2 cellular contexts compared by ENCODE assay signal in genomic region chr19:35557539-35558399, GRCh38.
TF ChIP-seq lines count a peak whose summit lies in the region.

No MANE protein-coding gene starts in this region.

TF ChIP-seq in HEK293, 187 proteins besides CTCF, POLR2A, EP300 and RAD21 (continued from another document and continues in another):
- peak; percentile 70 for TF ChIP-seq BCL11B (tag by site-specific recombination; IDR thresholded peaks at IDR 0.05; ENCODE audit: low read depth)
- TF ChIP-seq HOXD13 (CRISPR knock-in tag; IDR thresholded peaks at IDR 0.05; ENCODE audit: borderline replicate concordance): no peak
- no peak for TF ChIP-seq IKZF3 (tag by site-specific recombination; IDR thresholded peaks at IDR 0.05)
- peak; percentile 98 for TF ChIP-seq PATZ1 (tag by site-specific recombination; IDR thresholded peaks at IDR 0.05)
- peak; percentile 31; the same call in 1 of the 2 replicates for TF ChIP-seq ZBTB8A (tag by site-specific recombination; IDR thresholded peaks at IDR 0.05)
- TF ChIP-seq ZNF155 (tag by site-specific recombination; IDR thresholded peaks at IDR 0.05): no peak
- no peak for TF ChIP-seq ZNF202 (tag by site-specific recombination; IDR thresholded peaks at IDR 0.05; ENCODE audit: borderline replicate concordance)
- peak; percentile 89 for TF ChIP-seq ZBTB7A (tag by site-specific recombination; IDR thresholded peaks at IDR 0.05; ENCODE audit: low read depth)
- TF ChIP-seq, protein P1, sequence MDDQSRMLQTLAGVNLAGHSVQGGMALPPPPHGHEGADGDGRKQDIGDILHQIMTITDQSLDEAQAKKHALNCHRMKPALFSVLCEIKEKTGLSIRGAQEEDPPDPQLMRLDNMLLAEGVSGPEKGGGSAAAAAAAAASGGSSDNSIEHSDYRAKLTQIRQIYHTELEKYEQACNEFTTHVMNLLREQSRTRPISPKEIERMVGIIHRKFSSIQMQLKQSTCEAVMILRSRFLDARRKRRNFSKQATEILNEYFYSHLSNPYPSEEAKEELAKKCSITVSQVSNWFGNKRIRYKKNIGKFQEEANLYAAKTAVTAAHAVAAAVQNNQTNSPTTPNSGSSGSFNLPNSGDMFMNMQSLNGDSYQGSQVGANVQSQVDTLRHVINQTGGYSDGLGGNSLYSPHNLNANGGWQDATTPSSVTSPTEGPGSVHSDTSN (CRISPR knock-in tag; IDR thresholded peaks at IDR 0.05): no peak
- no peak for TF ChIP-seq ZNF624 (tag by site-specific recombination; IDR thresholded peaks at IDR 0.05)
- no peak; the same call in 1 of the 2 replicates for TF ChIP-seq ZNF324 (tag by site-specific recombination; IDR thresholded peaks at IDR 0.05)
- no peak for TF ChIP-seq ZNF133 (tag by site-specific recombination; IDR thresholded peaks at IDR 0.05)
- no peak for TF ChIP-seq FEZF1 (tag by site-specific recombination; IDR thresholded peaks at IDR 0.05)
- TF ChIP-seq SP7 (tag by site-specific recombination; IDR thresholded peaks at IDR 0.05): peak; percentile 79
- TF ChIP-seq ZNF366 (tag by site-specific recombination; conservative IDR thresholded peaks at IDR 0.05): peak; percentile 39; the same call in 1 of the 2 replicates
- TF ChIP-seq ZNF529 (tag by site-specific recombination; IDR thresholded peaks at IDR 0.05; ENCODE audit: insufficient replicate concordance): no peak
- no peak for TF ChIP-seq PRDM4 (tag by site-specific recombination; IDR thresholded peaks at IDR 0.05)
- TF ChIP-seq ZSCAN30 (tag by site-specific recombination; IDR thresholded peaks at IDR 0.05): no peak
- TF ChIP-seq ZNF670 (tag by site-specific recombination; IDR thresholded peaks at IDR 0.05; ENCODE audit: low read depth): no peak
- TF ChIP-seq GLI2 (tag by site-specific recombination; IDR thresholded peaks at IDR 0.05; ENCODE audit: borderline replicate concordance, low read depth): no peak
- TF ChIP-seq ZNF416 (tag by site-specific recombination; IDR thresholded peaks at IDR 0.05): no peak
- TF ChIP-seq ZBTB48 (tag by site-specific recombination; IDR thresholded peaks at IDR 0.05): 0 out of 2 replicates have a peak, but pooled peaks have one; percentile 11
- TF ChIP-seq, protein P2, sequence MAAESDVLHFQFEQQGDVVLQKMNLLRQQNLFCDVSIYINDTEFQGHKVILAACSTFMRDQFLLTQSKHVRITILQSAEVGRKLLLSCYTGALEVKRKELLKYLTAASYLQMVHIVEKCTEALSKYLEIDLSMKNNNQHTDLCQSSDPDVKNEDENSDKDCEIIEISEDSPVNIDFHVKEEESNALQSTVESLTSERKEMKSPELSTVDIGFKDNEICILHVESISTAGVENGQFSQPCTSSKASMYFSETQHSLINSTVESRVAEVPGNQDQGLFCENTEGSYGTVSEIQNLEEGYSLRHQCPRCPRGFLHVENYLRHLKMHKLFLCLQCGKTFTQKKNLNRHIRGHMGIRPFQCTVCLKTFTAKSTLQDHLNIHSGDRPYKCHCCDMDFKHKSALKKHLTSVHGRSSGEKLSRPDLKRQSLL (tag by site-specific recombination; IDR thresholded peaks at IDR 0.05): no peak
- TF ChIP-seq ZNF146 (tag by site-specific recombination; IDR thresholded peaks at IDR 0.05): peak; percentile 34; the same call in 1 of the 2 replicates
- no peak for TF ChIP-seq ZNF558 (tag by site-specific recombination; IDR thresholded peaks at IDR 0.05)
- TF ChIP-seq ZNF555 (tag by site-specific recombination; conservative IDR thresholded peaks at IDR 0.05): no peak
- TF ChIP-seq ZNF350 (tag by site-specific recombination; IDR thresholded peaks at IDR 0.05): no peak
- TF ChIP-seq ZNF10 (tag by site-specific recombination; IDR thresholded peaks at IDR 0.05): no peak; the same call in 1 of the 2 replicates

TF ChIP-seq in WTC11, 78 proteins besides CTCF, POLR2A, EP300 and RAD21 (continued from another document):
- TF ChIP-seq, protein P3, sequence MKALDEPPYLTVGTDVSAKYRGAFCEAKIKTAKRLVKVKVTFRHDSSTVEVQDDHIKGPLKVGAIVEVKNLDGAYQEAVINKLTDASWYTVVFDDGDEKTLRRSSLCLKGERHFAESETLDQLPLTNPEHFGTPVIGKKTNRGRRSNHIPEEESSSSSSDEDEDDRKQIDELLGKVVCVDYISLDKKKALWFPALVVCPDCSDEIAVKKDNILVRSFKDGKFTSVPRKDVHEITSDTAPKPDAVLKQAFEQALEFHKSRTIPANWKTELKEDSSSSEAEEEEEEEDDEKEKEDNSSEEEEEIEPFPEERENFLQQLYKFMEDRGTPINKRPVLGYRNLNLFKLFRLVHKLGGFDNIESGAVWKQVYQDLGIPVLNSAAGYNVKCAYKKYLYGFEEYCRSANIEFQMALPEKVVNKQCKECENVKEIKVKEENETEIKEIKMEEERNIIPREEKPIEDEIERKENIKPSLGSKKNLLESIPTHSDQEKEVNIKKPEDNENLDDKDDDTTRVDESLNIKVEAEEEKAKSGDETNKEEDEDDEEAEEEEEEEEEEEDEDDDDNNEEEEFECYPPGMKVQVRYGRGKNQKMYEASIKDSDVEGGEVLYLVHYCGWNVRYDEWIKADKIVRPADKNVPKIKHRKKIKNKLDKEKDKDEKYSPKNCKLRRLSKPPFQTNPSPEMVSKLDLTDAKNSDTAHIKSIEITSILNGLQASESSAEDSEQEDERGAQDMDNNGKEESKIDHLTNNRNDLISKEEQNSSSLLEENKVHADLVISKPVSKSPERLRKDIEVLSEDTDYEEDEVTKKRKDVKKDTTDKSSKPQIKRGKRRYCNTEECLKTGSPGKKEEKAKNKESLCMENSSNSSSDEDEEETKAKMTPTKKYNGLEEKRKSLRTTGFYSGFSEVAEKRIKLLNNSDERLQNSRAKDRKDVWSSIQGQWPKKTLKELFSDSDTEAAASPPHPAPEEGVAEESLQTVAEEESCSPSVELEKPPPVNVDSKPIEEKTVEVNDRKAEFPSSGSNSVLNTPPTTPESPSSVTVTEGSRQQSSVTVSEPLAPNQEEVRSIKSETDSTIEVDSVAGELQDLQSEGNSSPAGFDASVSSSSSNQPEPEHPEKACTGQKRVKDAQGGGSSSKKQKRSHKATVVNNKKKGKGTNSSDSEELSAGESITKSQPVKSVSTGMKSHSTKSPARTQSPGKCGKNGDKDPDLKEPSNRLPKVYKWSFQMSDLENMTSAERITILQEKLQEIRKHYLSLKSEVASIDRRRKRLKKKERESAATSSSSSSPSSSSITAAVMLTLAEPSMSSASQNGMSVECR (CRISPR knock-in tag; IDR thresholded peaks at IDR 0.05; ENCODE audit: borderline replicate concordance): peak; percentile 81; the same call in 1 of the 2 replicates
- TF ChIP-seq, protein P4, sequence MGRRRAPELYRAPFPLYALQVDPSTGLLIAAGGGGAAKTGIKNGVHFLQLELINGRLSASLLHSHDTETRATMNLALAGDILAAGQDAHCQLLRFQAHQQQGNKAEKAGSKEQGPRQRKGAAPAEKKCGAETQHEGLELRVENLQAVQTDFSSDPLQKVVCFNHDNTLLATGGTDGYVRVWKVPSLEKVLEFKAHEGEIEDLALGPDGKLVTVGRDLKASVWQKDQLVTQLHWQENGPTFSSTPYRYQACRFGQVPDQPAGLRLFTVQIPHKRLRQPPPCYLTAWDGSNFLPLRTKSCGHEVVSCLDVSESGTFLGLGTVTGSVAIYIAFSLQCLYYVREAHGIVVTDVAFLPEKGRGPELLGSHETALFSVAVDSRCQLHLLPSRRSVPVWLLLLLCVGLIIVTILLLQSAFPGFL (CRISPR knock-in tag; IDR thresholded peaks at IDR 0.05; ENCODE audit: borderline replicate concordance): no peak
- TF ChIP-seq TCF7 (CRISPR knock-in tag; IDR thresholded peaks at IDR 0.05; ENCODE audit: low read depth) (no peak), MAX (CRISPR knock-in tag; IDR thresholded peaks at IDR 0.05) (peak; percentile 95), SMAD4 (CRISPR knock-in tag; IDR thresholded peaks at IDR 0.05) (0 out of 2 replicates have a peak, but pooled peaks have one; percentile 28), USF1 (CRISPR knock-in tag; IDR thresholded peaks at IDR 0.05) (peak; percentile 35; the same call in 1 of the 2 replicates), TEAD1 (CRISPR knock-in tag; IDR thresholded peaks at IDR 0.05) (peak; percentile 21; the same call in 1 of the 2 replicates), ZNF219 (CRISPR knock-in tag; IDR thresholded peaks at IDR 0.05; ENCODE audit: borderline replicate concordance) (0 out of 2 replicates have a peak, but pooled peaks have one; percentile 44), TEAD4 (CRISPR knock-in tag; IDR thresholded peaks at IDR 0.05) (peak; percentile 10; the same call in 1 of the 2 replicates), FOXP1 (CRISPR knock-in tag; IDR thresholded peaks at IDR 0.05; ENCODE audit: borderline replicate concordance) (peak; percentile 80; the same call in 1 of the 2 replicates)
- TF ChIP-seq, protein P5, sequence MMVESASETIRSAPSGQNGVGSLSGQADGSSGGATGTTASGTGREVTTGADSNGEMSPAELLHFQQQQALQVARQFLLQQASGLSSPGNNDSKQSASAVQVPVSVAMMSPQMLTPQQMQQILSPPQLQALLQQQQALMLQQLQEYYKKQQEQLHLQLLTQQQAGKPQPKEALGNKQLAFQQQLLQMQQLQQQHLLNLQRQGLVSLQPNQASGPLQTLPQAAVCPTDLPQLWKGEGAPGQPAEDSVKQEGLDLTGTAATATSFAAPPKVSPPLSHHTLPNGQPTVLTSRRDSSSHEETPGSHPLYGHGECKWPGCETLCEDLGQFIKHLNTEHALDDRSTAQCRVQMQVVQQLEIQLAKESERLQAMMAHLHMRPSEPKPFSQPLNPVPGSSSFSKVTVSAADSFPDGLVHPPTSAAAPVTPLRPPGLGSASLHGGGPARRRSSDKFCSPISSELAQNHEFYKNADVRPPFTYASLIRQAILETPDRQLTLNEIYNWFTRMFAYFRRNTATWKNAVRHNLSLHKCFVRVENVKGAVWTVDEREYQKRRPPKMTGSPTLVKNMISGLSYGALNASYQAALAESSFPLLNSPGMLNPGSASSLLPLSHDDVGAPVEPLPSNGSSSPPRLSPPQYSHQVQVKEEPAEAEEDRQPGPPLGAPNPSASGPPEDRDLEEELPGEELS (CRISPR knock-in tag; IDR thresholded peaks at IDR 0.05): 0 out of 2 replicates have a peak, but pooled peaks have one; percentile 71
